15 cellular contexts compared by ENCODE assay signal in the genomic region with DNA sequence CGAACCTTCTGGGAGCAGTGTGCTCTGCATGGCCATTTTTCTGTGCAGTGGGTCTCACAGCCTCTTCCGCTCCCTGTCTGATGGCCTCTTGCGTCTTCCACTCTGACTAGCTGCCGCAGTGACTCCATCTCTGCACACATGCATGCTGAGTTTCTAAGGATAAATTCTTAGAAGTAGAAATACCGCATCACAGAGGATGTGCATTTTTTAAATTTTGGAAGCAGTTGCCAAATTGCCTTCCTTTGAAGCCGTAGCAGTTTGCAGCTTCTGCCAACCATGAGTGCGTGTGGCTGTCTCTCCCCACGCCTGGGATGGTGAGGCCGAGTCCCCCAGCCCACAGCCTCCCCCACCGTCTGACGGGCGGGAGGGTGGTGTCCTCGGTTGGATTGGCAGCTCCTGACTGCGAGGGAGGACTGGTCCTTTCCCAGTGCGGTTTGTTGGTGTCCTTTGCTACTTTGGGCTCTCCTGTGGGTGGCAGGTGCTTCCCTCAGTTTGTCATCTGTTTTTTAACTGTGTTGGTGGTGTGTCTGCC. TPM values are rescaled to one million over a fixed set of nuclear protein-coding genes. Genes with fewer than 3 reads are reported as not detected.
DNase-seq lines count a peak whose midpoint lies in the region; ATAC-seq and TF ChIP-seq lines count a peak whose summit lies in the region.
"Had no signal": no experiment of that assay in that cellular context is flagged by ENCODE, and none has a peak within 500 bp of the region (broad histone marks: within the 10 kb centered on the region; RNA-seq: fewer than 3 reads in every experiment).

No MANE protein-coding gene starts in this region.

- no peaks in the 10 kb centered on the region for H3K9me3 ChIP-seq in DOHH2 (ENCODE audit: control insufficient read depth, insufficient read depth, low read length)
- H3K9me3 ChIP-seq in SU-DHL-6 (ENCODE audit: insufficient read depth, low read length), result no peaks in the 10 kb centered on the region
- H3K9me3 ChIP-seq: pancreas, spleen had no signal

- H3K36me3 ChIP-seq in DOHH2 (ENCODE audit: control insufficient read depth, low read length), result peaks cover 14% of the 10 kb centered on the region
- H3K36me3 ChIP-seq in SU-DHL-6 (ENCODE audit: low read length), result no peaks in the 10 kb centered on the region
- H3K36me3 ChIP-seq: cardiac muscle cell, pancreas had no signal

- H3K27me3 ChIP-seq in DOHH2 (ENCODE audit: control insufficient read depth, low read length) (no peaks in the 10 kb centered on the region), SU-DHL-6 (ENCODE audit: low read length) (no peaks in the 10 kb centered on the region)
- H3K27me3 ChIP-seq: cardiac muscle cell, pancreas, spleen had no signal

- H4K20me1 ChIP-seq in DOHH2 (ENCODE audit: control insufficient read depth, insufficient read depth, low read depth, low read length), result peaks cover 19% of the 10 kb centered on the region
- H4K20me1 ChIP-seq in SU-DHL-6 (ENCODE audit: low read depth, low read length), result 0 out of 2 replicates have a peak, but pooled peaks cover 5% of the 10 kb centered on the region

- peaks cover 12 to 14% of the 10 kb centered on the region in 2 donors for H3K36me3 Mint-ChIP-seq in stimulated activated naive B cell treated with anti-CD40 and anti-IgM and Interleukin-4, amounts not matched to agents 10 μg/mL and 1 μg/mL and 100 μg/mL, for 72 hours

- no peaks in the 10 kb centered on the region for H3K9me2 ChIP-seq in DOHH2 (replicated peaks; ENCODE audit: control insufficient read depth, low read length)
- H3K9me2 ChIP-seq in SU-DHL-6 (replicated peaks; ENCODE audit: insufficient read depth, low read length), result no peaks in the 10 kb centered on the region

- H3K9me3 Mint-ChIP-seq in stimulated activated naive B cell treated with anti-CD40 and anti-IgM and Interleukin-4, amounts not matched to agents 10 μg/mL and 1 μg/mL and 100 μg/mL, for 72 hours, result peaks cover 0 to 2% of the 10 kb centered on the region in 2 donors

- no peak overlapping the region for H3K9ac ChIP-seq in SU-DHL-6 (ENCODE audit: low read length)

- intact Hi-C loops in left cardiac atrium (cut with DNase I), result no loop called here

- H3F3A ChIP-seq in DOHH2 (ENCODE audit: control insufficient read depth, insufficient read depth), result peaks cover 10% of the 10 kb centered on the region
- H3F3A ChIP-seq in SU-DHL-6 (ENCODE audit: insufficient read depth), result no peaks in the 10 kb centered on the region

- TF ChIP-seq CTCF in DOHH2 (IDR thresholded peaks at IDR 0.05; ENCODE audit: low read depth, low read length, poor library complexity, severe bottlenecking) (no peak), SU-DHL-6 (IDR thresholded peaks at IDR 0.05; ENCODE audit: insufficient read depth, low read length, poor library complexity, severe bottlenecking) (no peak), fibroblast of mammary gland (conservative IDR thresholded peaks at IDR 0.05; ENCODE audit: control insufficient read depth, insufficient read depth, low read depth, low read length) (no peak)

- H3K27me3 Mint-ChIP-seq in stimulated activated naive B cell treated with anti-CD40 and anti-IgM and Interleukin-4, amounts not matched to agents 10 μg/mL and 1 μg/mL and 100 μg/mL, for 72 hours, result no peaks in the 10 kb centered on the region

- H3K4me2 ChIP-seq in DOHH2 (ENCODE audit: low read length) (peak overlapping the region; percentile 62), SU-DHL-6 (ENCODE audit: low read depth, low read length, poor library complexity, severe bottlenecking) (peak overlapping the region; percentile 11)

- peak overlapping the region; percentile 51 for H3K27ac ChIP-seq in DOHH2 (ENCODE audit: low read depth, low read length)
- peak overlapping the region; percentile 53 for H3K27ac ChIP-seq in SU-DHL-6 (ENCODE audit: low read depth, low read length)
- H3K27ac ChIP-seq: cardiac muscle cell, pancreas had no signal

- no peak overlapping the region for H2AFZ ChIP-seq in SU-DHL-6 (ENCODE audit: low read depth, low read length, severe bottlenecking)

- H3K4me1 ChIP-seq in DOHH2 (ENCODE audit: control insufficient read depth, low read length), result peaks cover 28% of the 10 kb centered on the region

- H3K4me3 Mint-ChIP-seq in stimulated activated naive B cell treated with anti-CD40 and anti-IgM and Interleukin-4, amounts not matched to agents 10 μg/mL and 1 μg/mL and 100 μg/mL, for 72 hours, result peak overlapping the region in 1 of 2 donors; percentile 22

- peaks cover 41 to 65% of the 10 kb centered on the region in 2 donors for H3K4me1 Mint-ChIP-seq in stimulated activated naive B cell treated with anti-CD40 and anti-IgM and Interleukin-4, amounts not matched to agents 10 μg/mL and 1 μg/mL and 100 μg/mL, for 72 hours

- H3K27ac Mint-ChIP-seq in stimulated activated naive B cell treated with anti-CD40 and anti-IgM and Interleukin-4, amounts not matched to agents 10 μg/mL and 1 μg/mL and 100 μg/mL, for 72 hours, result peak overlapping the region; percentile 96

- peak; percentile 37 for DNase-seq in fibroblast of mammary gland (ENCODE audit: low read depth)
- no peak for DNase-seq in stimulated activated naive B cell treated with anti-CD40 and anti-IgM and Interleukin-4, amounts not matched to agents 10 μg/mL and 1 μg/mL and 100 μg/mL, for 72 hours
- no peak for DNase-seq in epidermal melanocyte (ENCODE audit: insufficient read length, low spot score)
- DNase-seq in A172 (ENCODE audit: low spot score), result no peak
- no peak for DNase-seq in left cardiac atrium
- DNase-seq: activated CD8-positive, alpha-beta memory T cell treated with anti-CD3 and anti-CD28 coated beads for 24 hours; activated gamma-delta T cell; GF-D8; MV-4-11; spleen had no signal

- peak in 1 of 2 donors; percentile 15 for ATAC-seq in stimulated activated naive B cell treated with anti-CD40 and anti-IgM and Interleukin-4, amounts not matched to agents 10 μg/mL and 1 μg/mL and 100 μg/mL, for 72 hours (replicated peaks)
- no peak for ATAC-seq in left cardiac atrium

- peaks cover 91% of the 10 kb centered on the region for H3K79me2 ChIP-seq in DOHH2 (ENCODE audit: control insufficient read depth, low read length)
- peaks cover 83% of the 10 kb centered on the region for H3K79me2 ChIP-seq in SU-DHL-6 (ENCODE audit: insufficient read depth, low read length)

- H3K4me3 ChIP-seq in DOHH2 (ENCODE audit: low read length) (peak overlapping the region; percentile 37; the same call in 1 of the 2 replicates), SU-DHL-6 (ENCODE audit: insufficient read depth, low read length, poor library complexity, severe bottlenecking) (no peak overlapping the region), fibroblast of mammary gland (ENCODE audit: control insufficient read depth, low read depth, low read length) (no peak overlapping the region)
- H3K4me3 ChIP-seq: cardiac muscle cell, pancreas, spleen had no signal

RNA-seq across cellular contexts. Expression of a gene that starts 9.8 kb away (rescaled TPM):
- 44.4 and 46.2 TPM in 2 replicates for total RNA-seq in A172 (2014; rRNA removed; shearing (Covaris generic))
- 10 to 100 TPM; 19.5 to 22.6 TPM for total RNA-seq in left cardiac atrium

RNA-seq across cellular contexts. Expression of a gene that starts 15.5 kb away (rescaled TPM):
- total RNA-seq in A172 (2014; rRNA removed; shearing (Covaris generic)), result 18.0 and 27.3 TPM in 2 replicates
- total RNA-seq in left cardiac atrium, result 10 to 100 TPM; 10.4 to 13.2 TPM

RNA-seq across cellular contexts. Expression of a gene that starts 23.0 kb away (rescaled TPM):
- not detected in 2 replicates for total RNA-seq in A172 (2014; rRNA removed; shearing (Covaris generic))
- total RNA-seq in left cardiac atrium, result under 1 TPM in 1 of 2 donors, not detected in 1; 0.52 TPM
- total RNA-seq: glomerular endothelial cell had no signal

RNA-seq across cellular contexts. Expression of a gene that starts 32.7 kb away (rescaled TPM):
- total RNA-seq in A172 (2014; rRNA removed; shearing (Covaris generic)), result not detected in 2 replicates
- not detected for total RNA-seq in left cardiac atrium
- total RNA-seq: cardiac muscle cell, glomerular endothelial cell, pancreas, spleen had no signal

RNA-seq across cellular contexts. Expression of a gene that starts 35.6 kb away (rescaled TPM):
- total RNA-seq in A172 (2014; rRNA removed; shearing (Covaris generic)), result not detected in 2 replicates
- total RNA-seq in left cardiac atrium, result not detected
- total RNA-seq: glomerular endothelial cell had no signal
